1 cellular context compared by ENCODE assay signal in genomic region chrX:106894392-106894909, GRCh38.
TF ChIP-seq lines count a peak whose summit lies in the region.

No MANE protein-coding gene starts in this region.

TF ChIP-seq in HEK293, 187 proteins besides CTCF, POLR2A, EP300 and RAD21 (continued from another document):
- TF ChIP-seq PRDM10 (tag by site-specific recombination; IDR thresholded peaks at IDR 0.05) (no peak), ZNF350 (tag by site-specific recombination; IDR thresholded peaks at IDR 0.05) (no peak), ZFP37 (tag by site-specific recombination; IDR thresholded peaks at IDR 0.05) (no peak), TRIM28 (IDR thresholded peaks at IDR 0.05; ENCODE audit: borderline replicate concordance, low read length) (no peak), ZNF221 (tag by site-specific recombination; IDR thresholded peaks at IDR 0.05; ENCODE audit: borderline replicate concordance) (no peak), ZNF830 (tag by site-specific recombination; IDR thresholded peaks at IDR 0.05; ENCODE audit: low read depth) (no peak), ZNF843 (tag by site-specific recombination; IDR thresholded peaks at IDR 0.05) (no peak), ZXDB (tag by site-specific recombination; IDR thresholded peaks at IDR 0.05) (no peak), ZBTB26 (tag by site-specific recombination; optimal IDR thresholded peaks at IDR 0.05) (no peak), KLF1 (tag by site-specific recombination; IDR thresholded peaks at IDR 0.05) (no peak), ZNF704 (tag by site-specific recombination; IDR thresholded peaks at IDR 0.05) (no peak), ZNF426 (tag by site-specific recombination; IDR thresholded peaks at IDR 0.05) (no peak), OSR2 (tag by site-specific recombination; IDR thresholded peaks at IDR 0.05) (no peak), EGR2 (tag by site-specific recombination; IDR thresholded peaks at IDR 0.05; ENCODE audit: low read depth) (no peak), ELK4 (IDR thresholded peaks at IDR 0.05; ENCODE audit: borderline replicate concordance, low read depth, low read length) (no peak), ZFHX2 (tag by site-specific recombination; conservative IDR thresholded peaks at IDR 0.05) (no peak), ZNF623 (tag by site-specific recombination; IDR thresholded peaks at IDR 0.05) (no peak), IKZF3 (tag by site-specific recombination; IDR thresholded peaks at IDR 0.05) (no peak), ZFP3 (tag by site-specific recombination; IDR thresholded peaks at IDR 0.05; ENCODE audit: low read depth) (no peak)
